33 cellular contexts compared by ENCODE assay signal in genomic region chr1:166153641-166154350, GRCh38. TPM values are rescaled to one million over a fixed set of nuclear protein-coding genes. Genes with fewer than 3 reads are reported as not detected.
"Had no signal": no experiment of that assay in that cellular context is flagged by ENCODE, and none has a peak within 500 bp of the region (broad histone marks: within the 10 kb centered on the region; RNA-seq: fewer than 3 reads in every experiment).

No MANE protein-coding gene starts in this region.

- H3K4me3 Mint-ChIP-seq: activated CD8-positive, alpha-beta memory T cell treated with anti-CD3 and anti-CD28 coated beads, Interleukin-2, amount 10 ng/mL, durations not matched to agents 7 days and 5 days; activated CD8-positive, alpha-beta T cell treated with anti-CD3 and anti-CD28 coated beads for 36 hours; activated naive CD8-positive, alpha-beta T cell; activated T-cell treated with anti-CD3 and anti-CD28 coated beads, Interleukin-2, amount 50 U/mL, for 72 hours; central memory CD8-positive, alpha-beta T cell; dendritic cell treated with granulocyte-macrophage colony-stimulating factor and Interleukin-4, amounts not matched to agents 40 ng/mL and 50 ng/mL, for 4 days; endodermal cell; nephron progenitor cell; stimulated activated naive CD8-positive, alpha-beta T cell treated with anti-CD3 and anti-CD28 coated beads, Interleukin-15, Interleukin-2, amounts not matched to agents 100 ng/mL and 50 ng/mL, for 24 hours; T-helper 1 cell treated with Interleukin-12 subunit alpha and Interleukin-12 subunit beta and Interleukin-4 antibody, amounts not matched to agents 30 μg/mL and 1 μg/mL, for 36 hours; type B pancreatic cell had no signal

- H3K9me3 Mint-ChIP-seq: activated CD8-positive, alpha-beta T cell treated with anti-CD3 and anti-CD28 coated beads for 36 hours; central memory CD8-positive, alpha-beta T cell; dendritic cell treated with granulocyte-macrophage colony-stimulating factor and Interleukin-4, amounts not matched to agents 40 ng/mL and 50 ng/mL, for 4 days; endodermal cell; nephron progenitor cell; stimulated activated naive CD8-positive, alpha-beta T cell treated with anti-CD3 and anti-CD28 coated beads, Interleukin-15, Interleukin-2, amounts not matched to agents 100 ng/mL and 50 ng/mL, for 24 hours; T-helper 1 cell treated with Interleukin-12 subunit alpha and Interleukin-12 subunit beta and Interleukin-4 antibody, amounts not matched to agents 30 μg/mL and 1 μg/mL, for 36 hours; type B pancreatic cell had no signal

- ATAC-seq: activated CD8-positive, alpha-beta memory T cell treated with anti-CD3 and anti-CD28 coated beads, Interleukin-2, amount 10 ng/mL, durations not matched to agents 7 days and 5 days; activated CD8-positive, alpha-beta T cell treated with anti-CD3 and anti-CD28 coated beads for 36 hours; activated T-cell treated with anti-CD3 and anti-CD28 coated beads, Interleukin-2, amount 50 U/mL, for 72 hours; foreskin keratinocyte; left lung; pancreas had no signal

- H3K36me3 ChIP-seq: esophagus muscularis mucosa, left lung, pancreas, prostate gland, sigmoid colon, uterus had no signal

- H3K27ac ChIP-seq: esophagus muscularis mucosa, foreskin keratinocyte, left lung, pancreas, prostate gland, sigmoid colon, uterus had no signal

- H3K36me3 Mint-ChIP-seq: activated CD8-positive, alpha-beta memory T cell treated with anti-CD3 and anti-CD28 coated beads, Interleukin-2, amount 10 ng/mL, durations not matched to agents 7 days and 5 days; activated naive CD8-positive, alpha-beta T cell; type B pancreatic cell had no signal

- H3K27me3 Mint-ChIP-seq: activated CD8-positive, alpha-beta memory T cell treated with anti-CD3 and anti-CD28 coated beads, Interleukin-2, amount 10 ng/mL, durations not matched to agents 7 days and 5 days; central memory CD8-positive, alpha-beta T cell had no signal

- H3K4me1 ChIP-seq: foreskin keratinocyte, left lung, pancreas, prostate gland, sigmoid colon, uterus had no signal

- H3K27me3 ChIP-seq: esophagus muscularis mucosa, foreskin keratinocyte, left lung, pancreas, sigmoid colon, uterus had no signal

- H3K4me3 ChIP-seq: esophagus muscularis mucosa, left lung, mucosa of descending colon, pancreas, prostate gland, sigmoid colon, uterus had no signal

- DNase-seq: activated CD4-positive, alpha-beta T cell treated with anti-CD3 and anti-CD28 coated beads, Interleukin-2, amount 50 U/mL, for 1 hour; activated CD4-positive, CD25-positive, alpha-beta regulatory T cell treated with anti-CD3 and anti-CD28 coated beads, Interleukin-2, amount 50 U/mL, for 72 hours; activated CD8-positive, alpha-beta memory T cell treated with anti-CD3 and anti-CD28 coated beads, Interleukin-2, amount 10 ng/mL, durations not matched to agents 7 days and 5 days; activated CD8-positive, alpha-beta T cell treated with anti-CD3 and anti-CD28 coated beads for 36 hours; activated effector memory CD4-positive, alpha-beta T cell treated with Interleukin-2 at 50 U/mL for 16 hours; activated naive CD4-positive, alpha-beta T cell treated with Interleukin-2 at 50 U/mL for 16 hours; activated T-cell treated with anti-CD3 and anti-CD28 coated beads for 4 hours; activated T-cell treated with anti-CD3 and anti-CD28 coated beads, Interleukin-2, amount 50 U/mL, for 72 hours; anterior cingulate cortex; endodermal cell; foreskin keratinocyte; kidney glomerular epithelial cell; left lung; mucosa of descending colon; nephron progenitor cell; nucleus accumbens; pancreas; sigmoid colon; small intestine; stimulated activated CD4-positive, alpha-beta T cell treated with anti-CD3 and anti-CD28 coated beads, Interleukin-1b, Interleukin-23, amount 100 ng/mL, for 48 hours; substantia nigra; T-helper 9 cell; uterus had no signal

- H3K4me1 Mint-ChIP-seq: activated CD8-positive, alpha-beta memory T cell treated with anti-CD3 and anti-CD28 coated beads, Interleukin-2, amount 10 ng/mL, durations not matched to agents 7 days and 5 days; central memory CD8-positive, alpha-beta T cell had no signal

- FAIRE-seq: pancreas, small intestine had no signal

- H3K9me3 ChIP-seq: esophagus muscularis mucosa, left lung, mucosa of descending colon, pancreas, prostate gland, sigmoid colon, uterus had no signal

- H3K27ac Mint-ChIP-seq: activated CD8-positive, alpha-beta memory T cell treated with anti-CD3 and anti-CD28 coated beads, Interleukin-2, amount 10 ng/mL, durations not matched to agents 7 days and 5 days; activated CD8-positive, alpha-beta T cell treated with anti-CD3 and anti-CD28 coated beads for 36 hours; activated naive CD8-positive, alpha-beta T cell; activated T-cell treated with anti-CD3 and anti-CD28 coated beads, Interleukin-2, amount 50 U/mL, for 72 hours; dendritic cell treated with granulocyte-macrophage colony-stimulating factor and Interleukin-4, amounts not matched to agents 40 ng/mL and 50 ng/mL, for 4 days; endodermal cell; nephron progenitor cell; stimulated activated naive CD8-positive, alpha-beta T cell treated with anti-CD3 and anti-CD28 coated beads, Interleukin-15, Interleukin-2, amounts not matched to agents 100 ng/mL and 50 ng/mL, for 24 hours; T-helper 1 cell treated with Interleukin-12 subunit alpha and Interleukin-12 subunit beta and Interleukin-4 antibody, amounts not matched to agents 30 μg/mL and 1 μg/mL, for 36 hours; type B pancreatic cell had no signal

RNA-seq across cellular contexts. Expression of gene FAM78B, which starts 13.0 kb away (rescaled TPM):
- total RNA-seq: glomerular endothelial cell, myocyte had no signal
